In the genomic region with DNA sequence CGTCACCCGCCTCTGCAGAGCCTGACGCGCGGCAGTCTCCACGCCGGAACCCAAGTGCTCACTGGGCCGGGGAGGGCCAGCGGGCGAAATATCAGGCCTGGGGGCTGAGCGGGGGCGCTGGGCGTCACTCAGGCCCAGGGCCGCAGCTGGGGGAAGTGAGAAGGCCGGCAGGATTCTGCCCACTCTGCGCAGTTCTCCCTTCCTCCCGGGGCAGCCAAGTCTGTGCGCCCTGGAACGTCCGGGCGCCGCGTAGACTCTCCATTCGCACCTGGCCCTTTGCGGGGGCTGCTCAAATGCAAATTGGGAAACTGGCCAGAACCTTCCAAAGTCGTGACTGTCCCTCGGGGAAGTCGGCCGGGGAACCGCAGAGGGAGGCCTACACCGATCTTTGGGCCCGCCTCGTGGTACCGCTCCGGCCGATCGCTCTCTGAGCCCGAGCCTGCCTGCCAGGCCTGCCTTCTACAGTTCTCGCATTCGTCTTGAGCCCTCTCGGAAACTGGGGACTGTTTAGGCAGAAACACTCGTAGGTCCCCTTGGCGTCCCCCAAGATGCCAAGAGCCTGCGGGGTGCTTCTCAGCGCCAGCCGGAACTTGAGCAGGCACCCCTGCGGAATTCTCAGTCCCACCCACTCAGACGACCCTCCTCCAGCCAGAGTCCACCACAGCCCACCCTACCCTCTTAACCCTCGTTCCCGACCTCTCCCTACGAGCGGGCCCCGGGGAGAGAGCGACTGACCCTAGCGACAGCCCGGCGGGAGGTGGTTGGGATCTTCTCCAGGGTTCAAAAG, we compare ENCODE assay signal across 18 cellular contexts. TPM values are rescaled to one million over a fixed set of nuclear protein-coding genes. Genes with fewer than 3 reads are reported as not detected.
A peak's percentile ranks its signal among the peaks of the same experiment; 100 is the strongest.
DNase-seq lines count a peak whose midpoint lies in the region; ATAC-seq and TF ChIP-seq lines count a peak whose summit lies in the region.
"Had no signal": no experiment of that assay in that cellular context is flagged by ENCODE, and none has a peak within 500 bp of the region (broad histone marks: within the 10 kb centered on the region; RNA-seq: fewer than 3 reads in every experiment).

No MANE protein-coding gene starts in this region.

- H3K9me3 ChIP-seq in ES-I3 (ENCODE audit: control insufficient read depth, insufficient read depth, low read length) (no peaks in the 10 kb centered on the region), HUES48 (ENCODE audit: control insufficient read depth, insufficient read depth, low read length) (no peaks in the 10 kb centered on the region), osteoblast (ENCODE audit: low read depth, low read length) (no peaks in the 10 kb centered on the region)
- H3K9me3 ChIP-seq: right lobe of liver, testis had no signal

- peak; percentile 8 for ATAC-seq in foreskin keratinocyte
- ATAC-seq: activated CD4-positive, CD25-positive, alpha-beta regulatory T cell treated with anti-CD3 and anti-CD28 coated beads, Interleukin-2, amount 50 U/mL, for 24 hours; HCT116; naive thymus-derived CD8-positive, alpha-beta T cell; right lobe of liver had no signal

- DNase-seq in foreskin keratinocyte, result peak in 1 of 2 donors; percentile 28
- peak; percentile 63 for DNase-seq in osteoblast (ENCODE audit: insufficient read length, low spot score, missing footprints)
- no peak for DNase-seq in MV-4-11 (lab: John Stamatoyannopoulos, UW)
- no peak for DNase-seq in stimulated activated CD4-positive, alpha-beta T cell treated with anti-CD3 and anti-CD28 coated beads, Interleukin-4, amount 100 ng/mL, for 24 hours
- no peak for DNase-seq in inferior parietal cortex (ENCODE audit: extremely low spot score)
- DNase-seq: activated CD8-positive, alpha-beta memory T cell treated with anti-CD3 and anti-CD28 coated beads, Interleukin-2, amount 50 U/mL, for 4 hours; activated naive CD4-positive, alpha-beta T cell; naive thymus-derived CD8-positive, alpha-beta T cell; NCI-H187; right lobe of liver; testis had no signal

- H2AFZ ChIP-seq in osteoblast (ENCODE audit: low read length), result no peak overlapping the region

- H3K4me3 ChIP-seq in HUES48 (ENCODE audit: low read depth, low read length), result peak overlapping the region; percentile 60
- H3K4me3 ChIP-seq in osteoblast (ENCODE audit: insufficient read depth, low read length), result no peak overlapping the region
- H3K4me3 ChIP-seq: right lobe of liver had no signal

- H3K36me3 ChIP-seq in ES-I3 (ENCODE audit: insufficient read depth, low read length) (no peaks in the 10 kb centered on the region), HUES48 (ENCODE audit: control insufficient read depth, insufficient read depth, low read length) (no peaks in the 10 kb centered on the region), osteoblast (ENCODE audit: insufficient read depth, low read length) (no peaks in the 10 kb centered on the region)
- H3K36me3 ChIP-seq: right lobe of liver had no signal

- H3K4me1 ChIP-seq in ES-I3 (ENCODE audit: insufficient read depth, low read length) (no peaks in the 10 kb centered on the region), HUES48 (ENCODE audit: control insufficient read depth, insufficient read depth, low read length) (peaks cover 26% of the 10 kb centered on the region), foreskin keratinocyte (no peaks in the 10 kb centered on the region), osteoblast (ENCODE audit: insufficient read depth, low read length) (no peaks in the 10 kb centered on the region)
- H3K4me1 ChIP-seq: testis had no signal

- H3K79me2 ChIP-seq in osteoblast (ENCODE audit: insufficient read depth, low read length), result no peaks in the 10 kb centered on the region

- H3K27me3 ChIP-seq in HUES48 (ENCODE audit: control insufficient read depth, insufficient read depth, low read length) (peaks cover 96% of the 10 kb centered on the region), foreskin keratinocyte (peaks cover 100% of the 10 kb centered on the region), osteoblast (ENCODE audit: insufficient read depth, low read length) (peaks cover 74% of the 10 kb centered on the region)
- H3K27me3 ChIP-seq: testis had no signal

- H4K20me1 ChIP-seq in osteoblast (ENCODE audit: insufficient read depth, low read length), result no peaks in the 10 kb centered on the region

- H3K4me2 ChIP-seq in osteoblast (ENCODE audit: insufficient read depth, low read length), result no peak overlapping the region

- H3K27ac ChIP-seq in HUES48 (ENCODE audit: low read depth, low read length) (no peak overlapping the region), foreskin keratinocyte (no peak overlapping the region), osteoblast (ENCODE audit: low read depth, low read length) (no peak overlapping the region)
- H3K27ac ChIP-seq: right lobe of liver, testis had no signal

- peak overlapping the region; percentile 29; the same call in 1 of the 2 replicates for H3K9ac ChIP-seq in ES-I3 (ENCODE audit: low read depth, low read length)
- H3K9ac ChIP-seq in HUES48 (ENCODE audit: low read depth, low read length), result no peak overlapping the region

- no peak for TF ChIP-seq CTCF in foreskin keratinocyte (conservative IDR thresholded peaks at IDR 0.05)
- no peak for TF ChIP-seq CTCF in osteoblast (IDR thresholded peaks at IDR 0.05; ENCODE audit: extremely low read depth, low read depth, low read length)

RNA-seq across cellular contexts. Expression of a gene that starts 2.1 kb away (rescaled TPM):
- total RNA-seq in foreskin keratinocyte, result not detected in 2 replicates
- not detected in 2 replicates for polyA plus RNA-seq in foreskin keratinocyte
- total RNA-seq in osteoblast, result not detected in 2 replicates
- total RNA-seq: lung microvascular endothelial cell; M059J; naive thymus-derived CD8-positive, alpha-beta T cell; right lobe of liver; T-helper 2 cell treated with Interferon-gamma antibody and Interleukin-4, amounts not matched to agents 100 ng/mL and 5 ng/mL, for 36 hours had no signal
- polyA plus RNA-seq: naive thymus-derived CD8-positive, alpha-beta T cell had no signal
